23 cellular contexts compared by ENCODE assay signal in the genomic region with DNA sequence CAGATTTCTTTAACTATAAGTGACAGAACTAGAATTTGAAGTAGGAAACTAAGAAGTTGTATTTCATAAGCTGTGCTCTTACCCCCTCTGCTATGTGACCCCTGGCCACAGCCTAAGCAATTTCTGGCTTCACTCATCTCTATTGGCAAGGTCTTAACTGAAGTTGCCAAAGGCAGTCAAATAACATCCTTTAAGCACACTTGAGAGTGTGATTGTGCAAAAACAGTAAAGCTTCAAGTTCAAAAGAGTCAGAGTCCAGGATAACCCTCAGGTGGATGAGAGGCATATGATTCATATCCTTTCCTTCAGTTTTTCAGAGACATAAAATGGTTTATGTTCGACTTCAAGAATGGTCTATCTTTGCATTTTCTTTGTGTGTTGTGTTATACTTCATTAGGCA. TPM values are rescaled to one million over a fixed set of nuclear protein-coding genes. Genes with fewer than 3 reads are reported as not detected.
DNase-seq lines count a peak whose midpoint lies in the region; ATAC-seq, FAIRE-seq and TF ChIP-seq lines count a peak whose summit lies in the region.
"Had no signal": no experiment of that assay in that cellular context is flagged by ENCODE, and none has a peak within 500 bp of the region (broad histone marks: within the 10 kb centered on the region; RNA-seq: fewer than 3 reads in every experiment).

No MANE protein-coding gene starts in this region.

- DNase-seq in HS-5 (ENCODE audit: low read depth) (peak; percentile 14), RWPE1 (ENCODE audit: low spot score) (peak; percentile 69), fibroblast of mammary gland (ENCODE audit: low read depth) (peak; percentile 38), skeletal muscle cell (ENCODE audit: low read depth) (peak; percentile 65), NCI-H1694 (lab: John Stamatoyannopoulos, UW) (no peak), NCI-H2107 (lab: John Stamatoyannopoulos, UW) (no peak), frontal cortex (ENCODE audit: low spot score in 2 of 2) (no peak)
- DNase-seq: activated CD4-positive, alpha-beta memory T cell treated with anti-CD3 and anti-CD28 coated beads, Interleukin-2, amount 10 ng/mL, durations not matched to agents 7 days and 5 days; activated naive CD8-positive, alpha-beta T cell treated with anti-CD3 and anti-CD28 coated beads, Interleukin-2, amount 50 U/mL, for 24 hours; BE2C; heart left ventricle; islet precursor cell; NCI-H2029; NCI-H748 treated with DMSO at 0.1 percent for 48 hours; sigmoid colon; stimulated activated CD4-positive, alpha-beta T cell treated with anti-CD3 and anti-CD28 coated beads, Interleukin-4, amount 100 ng/mL, for 24 hours; stimulated activated CD8-positive, alpha-beta memory T cell treated with anti-CD3 and anti-CD28 coated beads, Interleukin-4, amount 100 ng/mL, for 48 hours; WERI-Rb-1 had no signal

- no peak overlapping the region for H3K27ac ChIP-seq in RWPE1
- H3K27ac ChIP-seq: heart left ventricle, neutrophil, sigmoid colon, WERI-Rb-1 had no signal

- CTCF ChIA-PET in RWPE1 (lab: Yijun Ruan, JAX) = no interaction called here

- no peak for ATAC-seq in HG03025 (IDR thresholded peaks at IDR 0.05; ENCODE audit: low FRiP score, unreplicated experiment)
- ATAC-seq: activated naive CD8-positive, alpha-beta T cell treated with anti-CD3 and anti-CD28 coated beads, Interleukin-2, amount 50 U/mL, for 24 hours; heart left ventricle; Panc1 had no signal

- H3K4me3 ChIP-seq in fibroblast of mammary gland (ENCODE audit: control insufficient read depth, low read depth, low read length) (no peak overlapping the region), skeletal muscle cell (ENCODE audit: low read depth, low read length) (no peak overlapping the region)
- H3K4me3 ChIP-seq: heart left ventricle, sigmoid colon had no signal

- FAIRE-seq in frontal cortex (lab: Jason Lieb, UNC) = no peak
- FAIRE-seq: GM18507 had no signal

- TF ChIP-seq CTCF in RWPE1 (conservative IDR thresholded peaks at IDR 0.05; ENCODE audit: low read depth) (no peak), fibroblast of mammary gland (conservative IDR thresholded peaks at IDR 0.05; ENCODE audit: control insufficient read depth, insufficient read depth, low read depth, low read length) (no peak)

- POLR2A ChIA-PET in RWPE1 (lab: Yijun Ruan, JAX; ENCODE audit: low non-redundant PET) = interaction anchor here (0.5 kb wide), 1 partner anchor 1258 kb away, joined by 3 read pairs; no protein-coding TSS in a partner anchor

RNA-seq across cellular contexts. Expression of a gene that starts 45.2 kb away (rescaled TPM):
- total RNA-seq in frontal cortex = 122 TPM
- total RNA-seq: activated T-helper 1 cell treated with anti-CD3 and anti-CD28 coated beads, Interleukin-12 subunit alpha, Interleukin-12 subunit beta, Interleukin-2, Interleukin-4 antibody, amounts not matched to agents 30 ng/mL and 10 ng/mL and 1 ng/mL, durations not matched to agents 14 hours and 24 hours and 36 hours had no signal

Comparison
In these comparisons a context has a peak if more than half of its experiments do, and no peak if none do; other contexts are left out.
1. DNase-seq: peak in HS-5 (single experiment), RWPE1 (single experiment), fibroblast of mammary gland (single experiment) and skeletal muscle cell (single experiment); none in NCI-H1694 (single experiment), NCI-H2107 (single experiment) and frontal cortex (0 of 2).